Comparison of ENCODE assay signal across 28 cellular contexts in genomic region chr7:105902325-105902911, GRCh38.
"Had no signal": no experiment of that assay in that cellular context is flagged by ENCODE, and none has a peak within 500 bp of the region (broad histone marks: within the 10 kb centered on the region; RNA-seq: fewer than 3 reads in every experiment).

No MANE protein-coding gene starts in this region.

- ATAC-seq: effector memory CD8-positive, alpha-beta T cell; esophagus mucosa; gastrocnemius medialis; heart right ventricle; left cardiac atrium; left lung; left ventricle myocardium superior; lower lobe of right lung; mucosa of descending colon had no signal

- H3K36me3 Mint-ChIP-seq: mesothelial cell of epicardium, naive B cell had no signal

- H3K27me3 ChIP-seq: colonic mucosa, esophagus squamous epithelium, gastrocnemius medialis, heart right ventricle, left lung had no signal

- FAIRE-seq: endometrium, islet of Langerhans, keratinocyte had no signal

- H3K36me3 ChIP-seq: colonic mucosa, esophagus squamous epithelium, gastrocnemius medialis, heart right ventricle, left lung, lower lobe of right lung had no signal

- DNase-seq: colonic mucosa; cortex of kidney; effector CD8-positive, alpha-beta T cell; effector memory CD8-positive, alpha-beta T cell; endodermal cell; erythroblast; esophagus squamous epithelium; foreskin fibroblast; foreskin melanocyte; gastrocnemius medialis; glutamatergic neuron; head of caudate nucleus; heart right ventricle; hippocampal formation; left cardiac atrium; left lung; left ventricle myocardium superior; lower lobe of right lung; mesenchymal stem cell; mucosa of descending colon; naive B cell had no signal

- H3K9me3 ChIP-seq: colonic mucosa, esophagus squamous epithelium, gastrocnemius medialis, left lung, lower lobe of right lung, mucosa of descending colon had no signal

- H3K4me3 Mint-ChIP-seq: dendritic cell treated with granulocyte-macrophage colony-stimulating factor and Interleukin-4, amounts not matched to agents 40 ng/mL and 50 ng/mL, for 4 days; effector memory CD8-positive, alpha-beta T cell; endodermal cell; mesothelial cell of epicardium had no signal

- H3K27ac ChIP-seq: colonic mucosa, epithelial cell of prostate, esophagus squamous epithelium, gastrocnemius medialis, heart right ventricle, left lung, lower lobe of right lung had no signal

- H3K27ac Mint-ChIP-seq: dendritic cell treated with granulocyte-macrophage colony-stimulating factor and Interleukin-4, amounts not matched to agents 40 ng/mL and 50 ng/mL, for 4 days; endodermal cell; mesothelial cell of epicardium had no signal

- H3K9me3 Mint-ChIP-seq: dendritic cell treated with granulocyte-macrophage colony-stimulating factor and Interleukin-4, amounts not matched to agents 40 ng/mL and 50 ng/mL, for 4 days; effector memory CD8-positive, alpha-beta T cell; endodermal cell had no signal

- H3K4me3 ChIP-seq: colonic mucosa, esophagus squamous epithelium, gastrocnemius medialis, heart right ventricle, left lung, lower lobe of right lung, mucosa of descending colon had no signal

- H3K4me1 Mint-ChIP-seq: mesothelial cell of epicardium, naive B cell had no signal

- H3K4me1 ChIP-seq: colonic mucosa, esophagus squamous epithelium, gastrocnemius medialis, left lung, lower lobe of right lung had no signal
